23 cellular contexts compared by ENCODE assay signal in the genomic region with DNA sequence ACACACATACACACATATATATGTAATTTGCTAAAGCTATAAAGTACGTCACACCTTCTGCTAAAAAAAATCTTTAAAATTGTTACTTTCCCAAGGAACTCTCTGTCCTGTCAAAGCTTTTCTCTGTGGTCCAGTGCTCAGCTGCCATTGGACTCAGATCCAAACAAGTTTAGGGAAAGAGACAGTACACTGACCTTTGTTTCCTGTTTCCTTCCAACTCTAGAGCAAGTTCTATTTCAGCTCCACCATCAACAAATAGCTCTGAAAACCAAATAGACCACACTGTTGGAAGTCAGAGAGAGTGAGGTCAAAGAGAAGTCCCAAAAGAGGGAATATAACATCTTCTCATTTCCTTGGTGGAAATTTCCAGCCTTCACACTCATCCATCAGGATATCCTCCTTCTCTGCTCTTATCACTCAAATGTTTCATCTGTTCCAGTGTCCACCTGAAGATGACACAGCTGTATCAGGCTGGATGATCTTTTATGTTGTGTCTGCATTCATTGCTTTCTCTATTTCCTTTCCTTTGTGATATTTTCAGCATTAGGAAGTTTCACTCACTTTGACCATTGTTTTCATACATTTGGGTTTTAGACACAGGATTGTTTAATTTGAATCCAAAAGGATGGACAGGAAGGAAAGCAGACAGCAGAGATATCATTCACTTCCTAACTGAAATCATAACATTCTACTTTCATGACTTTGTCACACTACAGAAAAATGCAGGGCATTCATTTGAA.
DNase-seq lines count a peak whose midpoint lies in the region; FAIRE-seq and TF ChIP-seq lines count a peak whose summit lies in the region.
"Had no signal": no experiment of that assay in that cellular context is flagged by ENCODE, and none has a peak within 500 bp of the region (broad histone marks: within the 10 kb centered on the region; RNA-seq: fewer than 3 reads in every experiment).

No MANE protein-coding gene starts in this region.

- no peak overlapping the region for H3K4me3 ChIP-seq in colonic mucosa
- H3K4me3 ChIP-seq: PC-9, SJSA1 had no signal

- H3K36me3 Mint-ChIP-seq in endothelial cell (ENCODE audit: low read depth, unreplicated experiment) (no peaks in the 10 kb centered on the region), nephron progenitor cell (ENCODE audit: low read depth) (peaks cover 33% of the 10 kb centered on the region)
- H3K36me3 Mint-ChIP-seq: CD14-positive monocyte had no signal

- peak overlapping the region; percentile 9 for H3K27ac Mint-ChIP-seq in endothelial cell (ENCODE audit: unreplicated experiment)
- peak overlapping the region; percentile 36 for H3K27ac Mint-ChIP-seq in nephron progenitor cell
- H3K27ac Mint-ChIP-seq: CD14-positive monocyte; CD8-positive, alpha-beta memory T cell; H9 had no signal

- H3K9me3 ChIP-seq in colonic mucosa = no peaks in the 10 kb centered on the region
- H3K9me3 ChIP-seq: BE2C, SJSA1 had no signal

- DNase-seq in EH (ENCODE audit: low read depth) = peak; percentile 21
- no peak for DNase-seq in HTR-8/SVneo (ENCODE audit: insufficient read length, low spot score)
- DNase-seq in endothelial cell (ENCODE audit: low spot score) = no peak
- no peak for DNase-seq in nephron progenitor cell
- no peak for DNase-seq in colonic mucosa
- no peak for DNase-seq in stimulated activated CD8-positive, alpha-beta memory T cell treated with anti-CD3 and anti-CD28 coated beads, Interleukin-4, amount 100 ng/mL, for 48 hours
- DNase-seq in GM19240 (ENCODE audit: insufficient read length, low spot score) = no peak
- DNase-seq: ACHN; BE2C; CD8-positive, alpha-beta memory T cell; DMS 273 treated with DMSO at 0.1 percent for 48 hours; DND-41; H9; NCI-H1048; NCI-H1694; NCI-H2029 treated with DMSO at 0.1 percent for 48 hours; NCI-H446 treated with DMSO at 0.1 percent for 48 hours; NCI-H526; NCI-H82; PC-9 had no signal

- H3K9ac ChIP-seq in colonic mucosa (ENCODE audit: low read depth in 2 of 2, low read length in 2 of 2) = no peak overlapping the region

- H3K4me3 Mint-ChIP-seq in endothelial cell (ENCODE audit: unreplicated experiment) (no peak overlapping the region), nephron progenitor cell (no peak overlapping the region)
- H3K4me3 Mint-ChIP-seq: CD14-positive monocyte; CD8-positive, alpha-beta memory T cell; H9 had no signal

- H3K4me1 Mint-ChIP-seq in endothelial cell (ENCODE audit: unreplicated experiment) (peaks cover 19% of the 10 kb centered on the region), nephron progenitor cell (peaks cover 66% of the 10 kb centered on the region)
- H3K4me1 Mint-ChIP-seq: CD14-positive monocyte, H9 had no signal

- H3K27me3 ChIP-seq in colonic mucosa = no peaks in the 10 kb centered on the region
- H3K27me3 ChIP-seq: BE2C, SJSA1 had no signal

- H3K27ac ChIP-seq in colonic mucosa = no peak overlapping the region
- H3K27ac ChIP-seq: PC-9, SJSA1 had no signal

- H3K4me1 ChIP-seq in colonic mucosa = no peaks in the 10 kb centered on the region
- H3K4me1 ChIP-seq: BE2C, SJSA1 had no signal

- H3K27me3 Mint-ChIP-seq in endothelial cell (ENCODE audit: unreplicated experiment) (no peaks in the 10 kb centered on the region), nephron progenitor cell (ENCODE audit: low read depth, poor library complexity) (no peaks in the 10 kb centered on the region)

- intact Hi-C loops in colonic mucosa (cut with DNase I) = no loop called here

- H3K36me3 ChIP-seq in colonic mucosa = no peaks in the 10 kb centered on the region
- H3K36me3 ChIP-seq: BE2C, SJSA1 had no signal

- H3K9me3 Mint-ChIP-seq in endothelial cell (ENCODE audit: unreplicated experiment) = no peaks in the 10 kb centered on the region
- peaks cover 33% of the 10 kb centered on the region for H3K9me3 Mint-ChIP-seq in nephron progenitor cell
- H3K9me3 Mint-ChIP-seq: H9 had no signal

- TF ChIP-seq CTCF in endothelial cell (IDR thresholded peaks at IDR 0.05; ENCODE audit: unreplicated experiment) = no peak
- no peak for TF ChIP-seq CTCF in nephron progenitor cell (IDR thresholded peaks at IDR 0.05)
- TF ChIP-seq CTCF in colonic mucosa (IDR thresholded peaks at IDR 0.05) = no peak

- FAIRE-seq in HTR-8/SVneo (lab: Jason Lieb, UNC) = peak; percentile 69
- FAIRE-seq: GM19239 had no signal
